In the genomic region with DNA sequence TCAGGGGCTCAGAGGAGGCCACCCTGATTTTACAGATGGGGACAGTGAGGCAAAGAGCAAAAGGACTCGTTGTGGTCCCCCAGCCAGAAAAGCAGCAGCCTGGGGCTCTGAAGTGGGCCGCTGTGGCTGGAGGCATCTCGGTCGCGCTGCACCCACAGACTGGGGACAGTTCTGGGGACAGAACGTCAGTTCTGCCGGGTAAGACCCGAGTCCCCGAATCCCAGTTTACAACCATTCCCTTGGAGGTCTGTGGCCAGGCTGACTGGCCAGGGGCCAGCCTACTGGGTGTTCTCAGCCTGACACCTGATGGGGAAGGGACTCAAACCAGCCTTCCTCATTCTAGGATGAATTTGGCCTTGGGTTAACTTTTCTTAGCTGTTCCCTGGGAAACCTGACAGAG, we compare ENCODE assay signal across 10 cellular contexts. TPM values are rescaled to one million over a fixed set of nuclear protein-coding genes. Genes with fewer than 3 reads are reported as not detected.
"Had no signal": no experiment of that assay in that cellular context is flagged by ENCODE, and none has a peak within 500 bp of the region (broad histone marks: within the 10 kb centered on the region; RNA-seq: fewer than 3 reads in every experiment).

No MANE protein-coding gene starts in this region.

- H2AFZ ChIP-seq: GM23248, GM23338 had no signal

- H3K4me1 Mint-ChIP-seq: GM23338, H9 had no signal

- H3K4me2 ChIP-seq: GM23338 had no signal

- ATAC-seq: GM23338, HCT116 had no signal

- H3K4me3 Mint-ChIP-seq: GM23338, H9, HFFc6 had no signal

- H3K9me3 Mint-ChIP-seq: GM23338, H9, HFFc6 had no signal

- H3K27ac ChIP-seq: GM23248 had no signal

- DNase-seq: GM23248, GOT3, H7, H9, HCEC 1CT, HFFc6 had no signal

- H3K27ac Mint-ChIP-seq: GM23338, H9, HFFc6 had no signal

- H3K9ac ChIP-seq: GM23248 had no signal

- H3K4me3 ChIP-seq: GM23248, GM23338, HAP-1 had no signal

- H3K4me1 ChIP-seq: HAP-1 had no signal

- H3K9me3 ChIP-seq: HAP-1 had no signal

RNA-seq across cellular contexts. Expression of a gene that starts 33.1 kb away (rescaled TPM):
- total RNA-seq: H4 had no signal
